In the genomic region with DNA sequence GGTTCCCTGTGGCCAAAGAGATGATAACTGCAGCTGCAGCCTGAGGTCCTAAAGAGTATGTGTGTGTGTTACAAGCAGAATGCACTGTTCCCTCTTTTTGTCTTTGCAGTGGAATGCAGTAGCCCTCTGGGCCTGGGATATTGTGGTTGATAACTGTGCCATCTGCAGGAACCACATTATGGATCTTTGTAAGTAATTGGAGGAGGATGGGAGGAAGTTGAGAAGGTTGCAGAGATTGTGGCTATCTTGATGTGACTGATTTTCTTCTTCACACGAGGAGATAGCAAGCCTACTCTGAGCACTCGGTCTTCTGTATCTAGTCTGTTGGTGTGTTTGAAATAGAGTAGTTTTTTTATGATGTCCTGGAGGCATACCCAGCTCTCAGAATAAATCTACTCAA, we compare ENCODE assay signal across 10 cellular contexts. TPM values are rescaled to one million over a fixed set of nuclear protein-coding genes. Genes with fewer than 3 reads are reported as not detected.
A peak's percentile ranks its signal among the peaks of the same experiment; 100 is the strongest.
DNase-seq lines count a peak whose midpoint lies in the region; ATAC-seq and TF ChIP-seq lines count a peak whose summit lies in the region.
"Had no signal": no experiment of that assay in that cellular context is flagged by ENCODE, and none has a peak within 500 bp of the region (broad histone marks: within the 10 kb centered on the region; RNA-seq: fewer than 3 reads in every experiment).

No MANE protein-coding gene starts in this region.

- intact Hi-C loops in testis (cut with DNase I; ENCODE audit: low total_unique reads) = no loop called here

- H3K79me2 ChIP-seq in ACC112 (ENCODE audit: control insufficient read depth, insufficient read depth, low read length, unreplicated experiment) = peaks cover 54% of the 10 kb centered on the region

- no peak for TF ChIP-seq CTCF in GM12865 (IDR thresholded peaks at IDR 0.05; ENCODE audit: insufficient read depth, low read depth, low read length, missing control alignments)
- TF ChIP-seq CTCF in testis (IDR thresholded peaks at IDR 0.05) = no peak

- no peak for ATAC-seq in memory B cell (ENCODE audit: low read depth)

- CTCF ChIA-PET in activated CD4-positive, alpha-beta memory T cell treated with anti-CD3 and anti-CD28 coated beads, Interleukin-2, amount 10 ng/mL, durations not matched to agents 7 days and 5 days (lab: Charles Lee) = interaction anchor here (4.5 kb wide), 1 partner anchor 31 kb away, joined by 30 read pairs; no protein-coding TSS in a partner anchor

- no peaks in the 10 kb centered on the region; the same call in 1 of the 2 replicates for H3K36me3 ChIP-seq in ACC112 (ENCODE audit: insufficient read depth, low read length)
- no peaks in the 10 kb centered on the region for H3K36me3 ChIP-seq in testis (ENCODE audit: low read depth, missing control alignments)

- TF ChIP-seq POLR2A in testis (IDR thresholded peaks at IDR 0.05) = no peak

- H3K27ac Mint-ChIP-seq in activated CD4-positive, alpha-beta memory T cell treated with anti-CD3 and anti-CD28 coated beads, Interleukin-2, amount 10 ng/mL, durations not matched to agents 7 days and 5 days = peak overlapping the region; percentile 98
- peak overlapping the region; percentile 31 for H3K27ac Mint-ChIP-seq in memory B cell

- POLR2A ChIA-PET in activated CD4-positive, alpha-beta memory T cell treated with anti-CD3 and anti-CD28 coated beads, Interleukin-2, amount 10 ng/mL, durations not matched to agents 7 days and 5 days (lab: Charles Lee) = interaction anchor here (1.2 to 5.2 kb wide), 4 partner anchors 68 to 264 kb away, joined by 3 to 244 read pairs (median 42); partner anchors contain the start of genes EP300 and XPNPEP3

- H3K27me3 ChIP-seq in ACC112 (ENCODE audit: insufficient read depth, low read length) (no peaks in the 10 kb centered on the region), testis (no peaks in the 10 kb centered on the region)
- H3K27me3 ChIP-seq: right atrium auricular region had no signal

- DNase-seq in GM12865 (ENCODE audit: low read depth) = no peak
- DNase-seq in activated CD4-positive, alpha-beta memory T cell treated with anti-CD3 and anti-CD28 coated beads, Interleukin-2, amount 10 ng/mL, durations not matched to agents 7 days and 5 days = no peak
- DNase-seq in memory B cell (ENCODE audit: low spot score in 2 of 2) = no peak
- no peak for DNase-seq in testis
- no peak for DNase-seq in NCI-H2196 (lab: John Stamatoyannopoulos, UW; ENCODE audit: unreplicated experiment)
- no peak for DNase-seq in NCI-H345 treated with DMSO at 0.1 percent for 48 hours (lab: John Stamatoyannopoulos, UW; ENCODE audit: unreplicated experiment)
- no peak for DNase-seq in NAMALWA (ENCODE audit: low spot score)
- DNase-seq: NCI-H1048 had no signal

- H3K27ac ChIP-seq in ACC112 (ENCODE audit: low read depth, low read length) (no peak overlapping the region), testis (no peak overlapping the region)

- no peaks in the 10 kb centered on the region for H3K27me3 Mint-ChIP-seq in activated CD4-positive, alpha-beta memory T cell treated with anti-CD3 and anti-CD28 coated beads, Interleukin-2, amount 10 ng/mL, durations not matched to agents 7 days and 5 days
- no peaks in the 10 kb centered on the region for H3K27me3 Mint-ChIP-seq in memory B cell

- H3K4me1 ChIP-seq in ACC112 (ENCODE audit: control insufficient read depth, insufficient read depth, low read length, unreplicated experiment) (peaks cover 9% of the 10 kb centered on the region), testis (peaks cover 12% of the 10 kb centered on the region)

- peak overlapping the region; percentile 44 for H3K4me3 ChIP-seq in ACC112 (ENCODE audit: low read depth, low read length)
- peak overlapping the region; percentile 61 for H3K4me3 ChIP-seq in GM12865 (ENCODE audit: low read depth, low read length)
- no peak overlapping the region for H3K4me3 ChIP-seq in testis
- H3K4me3 ChIP-seq: right atrium auricular region had no signal

- no peaks in the 10 kb centered on the region for H3K9me3 Mint-ChIP-seq in activated CD4-positive, alpha-beta memory T cell treated with anti-CD3 and anti-CD28 coated beads, Interleukin-2, amount 10 ng/mL, durations not matched to agents 7 days and 5 days
- H3K9me3 Mint-ChIP-seq in memory B cell = no peaks in the 10 kb centered on the region

- peaks cover 42% of the 10 kb centered on the region for H3K36me3 Mint-ChIP-seq in activated CD4-positive, alpha-beta memory T cell treated with anti-CD3 and anti-CD28 coated beads, Interleukin-2, amount 10 ng/mL, durations not matched to agents 7 days and 5 days (ENCODE audit: low read depth)
- peaks cover 6% of the 10 kb centered on the region for H3K36me3 Mint-ChIP-seq in memory B cell

- WGBS in testis, 2 donors = 42 to 52% methylated on average over 2 of the region's 2 CpGs

- peak overlapping the region; percentile 95 for H3K4me3 Mint-ChIP-seq in activated CD4-positive, alpha-beta memory T cell treated with anti-CD3 and anti-CD28 coated beads, Interleukin-2, amount 10 ng/mL, durations not matched to agents 7 days and 5 days
- peak overlapping the region; percentile 37 for H3K4me3 Mint-ChIP-seq in memory B cell

- H3K4me1 Mint-ChIP-seq in activated CD4-positive, alpha-beta memory T cell treated with anti-CD3 and anti-CD28 coated beads, Interleukin-2, amount 10 ng/mL, durations not matched to agents 7 days and 5 days = peaks cover 48% of the 10 kb centered on the region
- H3K4me1 Mint-ChIP-seq in memory B cell = peaks cover 13% of the 10 kb centered on the region

- no peaks in the 10 kb centered on the region for H3K9me3 ChIP-seq in testis
- H3K9me3 ChIP-seq: right atrium auricular region had no signal

- H2AFZ ChIP-seq in ACC112 (ENCODE audit: low read length, unreplicated experiment) = no peak overlapping the region

RNA-seq across cellular contexts. Expression of gene RBX1, which starts 2.3 kb away (rescaled TPM):
- total RNA-seq in activated CD4-positive, alpha-beta memory T cell treated with anti-CD3 and anti-CD28 coated beads, Interleukin-2, amount 10 ng/mL, durations not matched to agents 7 days and 5 days = 10 to 100 TPM; 80.7 TPM
- 10 to 100 TPM; 45.2 to 47.1 TPM for total RNA-seq in testis
- 44.3 TPM for polyA plus RNA-seq in testis (ENCODE audit: insufficient read depth, low read depth, low replicate concordance)

Comparison
In these comparisons a context has a peak if more than half of its experiments do, and no peak if none do; other contexts are left out.
1. H3K4me3 ChIP-seq: peak in ACC112 (single experiment) and GM12865 (single experiment); none in testis (0 of 2).